ENCODE assay signal across 11 cellular contexts in the genomic region with DNA sequence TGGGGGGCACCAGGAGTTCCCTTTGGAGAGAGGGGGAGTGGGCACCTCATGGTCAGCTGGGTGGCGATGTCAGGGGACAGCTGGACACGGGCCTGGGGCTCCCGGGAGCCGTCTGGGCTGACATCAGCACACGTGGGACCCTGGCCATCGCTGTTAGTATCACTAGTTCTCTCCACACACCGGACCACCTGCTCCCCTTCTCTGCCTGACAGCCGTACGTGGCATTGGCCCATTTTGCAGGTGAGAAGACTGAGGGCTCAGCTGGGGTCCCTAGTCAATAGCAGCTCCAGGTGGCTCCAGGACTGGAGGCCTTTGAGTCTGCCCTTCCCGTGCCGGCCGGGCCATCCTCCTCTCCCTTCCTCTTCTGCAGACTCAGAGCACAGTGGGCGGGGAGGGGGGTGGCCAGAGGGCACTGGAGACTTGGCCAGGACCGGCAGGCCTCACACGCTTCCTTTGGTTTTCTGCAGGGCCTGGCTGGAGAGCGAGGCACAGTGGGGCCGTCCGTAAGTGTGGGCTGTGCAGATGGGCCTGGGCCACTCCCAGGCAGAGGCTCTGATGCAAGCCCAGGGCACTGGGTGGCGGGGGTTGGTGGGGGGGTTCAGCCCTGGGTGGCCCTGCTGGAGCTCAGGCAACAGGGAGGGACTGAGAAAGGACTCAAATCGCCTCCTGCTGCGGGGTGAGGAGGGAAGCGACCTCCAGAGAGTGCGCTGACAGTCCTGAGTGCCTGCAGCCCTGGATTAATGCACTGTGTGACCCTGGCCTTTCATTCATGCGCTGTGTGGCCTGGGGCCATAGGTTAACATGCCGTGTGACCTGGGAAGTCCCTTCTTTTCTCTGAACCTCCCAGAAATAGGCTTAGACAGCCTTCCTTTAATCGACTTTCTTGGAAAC.
DNase-seq lines count a peak whose midpoint lies in the region; ATAC-seq, FAIRE-seq and TF ChIP-seq lines count a peak whose summit lies in the region.
"Had no signal": no experiment of that assay in that cellular context is flagged by ENCODE, and none has a peak within 500 bp of the region (broad histone marks: within the 10 kb centered on the region; RNA-seq: fewer than 3 reads in every experiment).

No MANE protein-coding gene starts in this region.

- H3K27me3 ChIP-seq in HUES48 (ENCODE audit: control insufficient read depth, insufficient read depth, low read length) (no peaks in the 10 kb centered on the region), H1 (replicated peaks in 1 of 4; ENCODE audit: control insufficient read depth in 3 of 4, extremely low read depth in 1 of 4, insufficient read depth in 3 of 4, low read length in 3 of 4) (no peaks in the 10 kb centered on the region)

- no peak overlapping the region for H3K4ac ChIP-seq in H1 (replicated peaks; ENCODE audit: insufficient read length, low read depth, low read length)

- peaks cover 5% of the 10 kb centered on the region for H3K36me3 Mint-ChIP-seq in neural crest cell (ENCODE audit: low read depth)

- no peaks in the 10 kb centered on the region for H3K9me3 Mint-ChIP-seq in neural crest cell

- no peak overlapping the region for H3K18ac ChIP-seq in H1 (ENCODE audit: extremely low read depth, low read length)

- H2BK12ac ChIP-seq in H1 (ENCODE audit: low read depth, low read length): no peak overlapping the region

- ATAC-seq in HG03039 (IDR thresholded peaks at IDR 0.05; ENCODE audit: unreplicated experiment): no peak
- ATAC-seq: left colon had no signal

- H3K4me2 ChIP-seq in H1 (ENCODE audit: insufficient read depth in 1 of 2, low read depth in 2 of 2, low read length in 2 of 2): no peak overlapping the region

- CTCF ChIA-PET in H1 (lab: Charles Lee; ENCODE audit: partially characterized antibody): interaction anchor here (0.6 to 2.9 kb wide), 8 partner anchors 8 to 483 kb away, joined by 3 to 17 read pairs (median 4); no protein-coding TSS in a partner anchor

- H3K14ac ChIP-seq in H1 (ENCODE audit: insufficient read length): no peak overlapping the region

- no peak for TF ChIP-seq RAD21 in H1 (IDR thresholded peaks at IDR 0.05 in 1 of 2, conservative IDR thresholded peaks at IDR 0.05 in 1 of 2; ENCODE audit: low read depth in 2 of 2, low read length in 2 of 2)

- H2AFZ ChIP-seq in H1 (ENCODE audit: low read length): no peak overlapping the region

- no peaks in the 10 kb centered on the region for H3K79me1 ChIP-seq in H1 (ENCODE audit: low read depth, low read length)

- TF ChIP-seq CTCF in H1 (IDR thresholded peaks at IDR 0.05; ENCODE audit: control extremely low read depth in 1 of 3, insufficient read depth in 1 of 3, low read depth in 1 of 3, low read length in 3 of 3) (no peak), neural crest cell (conservative IDR thresholded peaks at IDR 0.05) (no peak)

- peaks cover 48% of the 10 kb centered on the region for H3K27me3 Mint-ChIP-seq in neural crest cell (ENCODE audit: low read depth)

- H3K23ac ChIP-seq in H1 (ENCODE audit: insufficient read length): no peak overlapping the region

- H2BK5ac ChIP-seq in H1 (ENCODE audit: low read depth, low read length): 0 out of 2 replicates have a peak overlapping the region, but pooled peaks have one; percentile 16

- peak overlapping the region; percentile 97 for H3K27ac Mint-ChIP-seq in neural crest cell (ENCODE audit: unreplicated experiment)

- H4K20me1 ChIP-seq in H1 (replicated peaks in 1 of 2; ENCODE audit: control insufficient read depth in 1 of 2, insufficient read depth in 2 of 2, low read length in 2 of 2): peaks cover 0 to 4% of the 10 kb centered on the region in 2 experiments

- H3K36me3 ChIP-seq in HUES48 (ENCODE audit: control insufficient read depth, insufficient read depth, low read length): peaks cover 16% of the 10 kb centered on the region
- H3K36me3 ChIP-seq in H1 (ENCODE audit: control insufficient read depth in 2 of 4, insufficient read depth in 4 of 4, low read length in 3 of 4): peaks cover 0 to 8% (median 0%) of the 10 kb centered on the region in 4 experiments; a peak in 4 of 8 replicates

- no peaks in the 10 kb centered on the region for H3K79me2 ChIP-seq in H1 (ENCODE audit: control insufficient read depth in 1 of 2, insufficient read depth in 2 of 2, low read length in 2 of 2)

- H3K9ac ChIP-seq in HUES48 (ENCODE audit: low read depth, low read length) (peak overlapping the region; percentile 24; the same call in 1 of the 2 replicates), H1 (replicated peaks in 1 of 4; ENCODE audit: extremely low read depth in 1 of 4, low read depth in 3 of 4, low read length in 3 of 4) (no peak overlapping the region)

- H3K56ac ChIP-seq in H1 (replicated peaks; ENCODE audit: insufficient read length, low read depth, low read length): no peak overlapping the region

- no peak for TF ChIP-seq EP300 in H1 (IDR thresholded peaks at IDR 0.05; ENCODE audit: borderline replicate concordance in 1 of 2, low read depth in 2 of 2, low read length in 2 of 2)

- no peak overlapping the region for H2BK15ac ChIP-seq in H1 (ENCODE audit: low read length)

- H3K4me1 ChIP-seq in HUES48 (ENCODE audit: control insufficient read depth, insufficient read depth, low read length): no peaks in the 10 kb centered on the region
- no peaks in the 10 kb centered on the region for H3K4me1 ChIP-seq in H1 (replicated peaks in 1 of 4; ENCODE audit: control insufficient read depth in 3 of 4, insufficient read depth in 4 of 4, low read length in 3 of 4)

- FAIRE-seq in H1 (lab: Jason Lieb, UNC): no peak

- no peak overlapping the region for H4K8ac ChIP-seq in H1 (ENCODE audit: extremely low read depth, insufficient read depth, low read length)

- H2AK5ac ChIP-seq in H1 (ENCODE audit: low read depth, low read length): no peak overlapping the region

- H3K9me3 ChIP-seq in HUES48 (ENCODE audit: control insufficient read depth, insufficient read depth, low read length) (no peaks in the 10 kb centered on the region), H1 (ENCODE audit: insufficient read depth in 2 of 2, low read depth in 1 of 2, low read length in 1 of 2) (no peaks in the 10 kb centered on the region)

- no peaks in the 10 kb centered on the region for H3K23me2 ChIP-seq in H1 (ENCODE audit: low read depth, low read length)

- WGBS in H1 (ENCODE audit: extremely low coverage in 1 of 2, insufficient coverage in 1 of 2, insufficient read length in 1 of 2, insufficient replicate concordance in 2 of 2, low coverage in 1 of 2, low lambda C conversion rate in 2 of 2, missing lambda C conversion rate in 1 of 2), 2 experiments: 93% methylated on average over 22 of the region's 26 CpGs; no CpG with 5 or more reads in 1 of the 2 experiments

- H2BK20ac ChIP-seq in H1 (ENCODE audit: low read length): no peak overlapping the region

- H2BK120ac ChIP-seq in H1 (replicated peaks; ENCODE audit: low read depth, low read length): no peak overlapping the region

- H3K4me3 ChIP-seq in HUES48 (ENCODE audit: low read depth, low read length): no peak overlapping the region
- H3K4me3 ChIP-seq in H1 (ENCODE audit: extremely low read depth in 1 of 4, insufficient read depth in 2 of 4, low read depth in 3 of 4, low read length in 4 of 4): no peak overlapping the region

- peak overlapping the region; percentile 22 for H3K4me3 Mint-ChIP-seq in neural crest cell

- H3K4me1 Mint-ChIP-seq in neural crest cell: peaks cover 17% of the 10 kb centered on the region

- H3K27ac ChIP-seq in HUES48 (ENCODE audit: low read depth, low read length) (no peak overlapping the region), H1 (ENCODE audit: low read depth, low read length) (no peak overlapping the region)

- H4K91ac ChIP-seq in H1 (replicated peaks; ENCODE audit: insufficient read length, low read length): no peak overlapping the region

- no peak for TF ChIP-seq POLR2A in H1 (IDR thresholded peaks at IDR 0.05; ENCODE audit: control extremely low read depth in 1 of 2, low read depth in 2 of 2, low read length in 2 of 2)

- H4K5ac ChIP-seq in H1 (ENCODE audit: insufficient read length, low read depth, low read length): no peak overlapping the region

- DNase-seq in SKM-1 treated with dmso at 0.1 percent for 144 hours (lab: John Stamatoyannopoulos, UW; ENCODE audit: unreplicated experiment) (peak; percentile 27), SKM-1 (lab: John Stamatoyannopoulos, UW; ENCODE audit: unreplicated experiment) (no peak), H1 (ENCODE audit: low read depth in 1 of 2, low spot score in 2 of 2) (no peak), neural crest cell (ENCODE audit: low read depth, low spot score) (peak; percentile 55)
- DNase-seq in stimulated activated CD4-positive, alpha-beta T cell treated with anti-CD3 and anti-CD28 coated beads, Interleukin-4, amount 100 ng/mL, for 24 hours: no peak
- no peak for DNase-seq in effector CD4-positive, alpha-beta T cell
- DNase-seq: 8988T, T1000 had no signal

- POLR2A ChIA-PET in H1 (lab: Charles Lee; ENCODE audit: partially characterized antibody): interaction anchor here (1.5 to 1.6 kb wide), 2 partner anchors 8 to 13 kb away, joined by 5 to 7 read pairs; no protein-coding TSS in a partner anchor

TF ChIP-seq in H1, 55 proteins besides CTCF, POLR2A, EP300 and RAD21:
- TF ChIP-seq TAF1 (IDR thresholded peaks at IDR 0.05; ENCODE audit: low read depth, low read length) (no peak), TEAD4 (IDR thresholded peaks at IDR 0.05; ENCODE audit: low read depth, low read length) (no peak), GTF2F1 (IDR thresholded peaks at IDR 0.05; ENCODE audit: borderline replicate concordance, low read depth, low read length) (no peak), NANOG (IDR thresholded peaks at IDR 0.05; ENCODE audit: insufficient read depth, low read depth, low read length, poor library complexity, severe bottlenecking) (no peak), CBX8 (IDR thresholded peaks at IDR 0.05; ENCODE audit: borderline replicate concordance, low read depth, low read length) (no peak), NRF1 (IDR thresholded peaks at IDR 0.05; ENCODE audit: low read depth, low read length) (no peak), KDM1A (IDR thresholded peaks at IDR 0.05; ENCODE audit: borderline replicate concordance, low read length) (peak; percentile 69; the same call in 1 of the 2 replicates), SIRT6 (IDR thresholded peaks at IDR 0.05; ENCODE audit: low read length) (no peak)

Comparison
In these comparisons a context has a peak if more than half of its experiments do, and no peak if none do; other contexts are left out.
1. DNase-seq: peak in SKM-1 treated with dmso at 0.1 percent for 144 hours (single experiment) and neural crest cell (single experiment); none in SKM-1 (single experiment), H1 (0 of 2), stimulated activated CD4-positive, alpha-beta T cell treated with anti-CD3 and anti-CD28 coated beads, Interleukin-4, amount 100 ng/mL, for 24 hours (single experiment) and effector CD4-positive, alpha-beta T cell (single experiment).